ENCODE assay signal across 1 cellular context in the genomic region with DNA sequence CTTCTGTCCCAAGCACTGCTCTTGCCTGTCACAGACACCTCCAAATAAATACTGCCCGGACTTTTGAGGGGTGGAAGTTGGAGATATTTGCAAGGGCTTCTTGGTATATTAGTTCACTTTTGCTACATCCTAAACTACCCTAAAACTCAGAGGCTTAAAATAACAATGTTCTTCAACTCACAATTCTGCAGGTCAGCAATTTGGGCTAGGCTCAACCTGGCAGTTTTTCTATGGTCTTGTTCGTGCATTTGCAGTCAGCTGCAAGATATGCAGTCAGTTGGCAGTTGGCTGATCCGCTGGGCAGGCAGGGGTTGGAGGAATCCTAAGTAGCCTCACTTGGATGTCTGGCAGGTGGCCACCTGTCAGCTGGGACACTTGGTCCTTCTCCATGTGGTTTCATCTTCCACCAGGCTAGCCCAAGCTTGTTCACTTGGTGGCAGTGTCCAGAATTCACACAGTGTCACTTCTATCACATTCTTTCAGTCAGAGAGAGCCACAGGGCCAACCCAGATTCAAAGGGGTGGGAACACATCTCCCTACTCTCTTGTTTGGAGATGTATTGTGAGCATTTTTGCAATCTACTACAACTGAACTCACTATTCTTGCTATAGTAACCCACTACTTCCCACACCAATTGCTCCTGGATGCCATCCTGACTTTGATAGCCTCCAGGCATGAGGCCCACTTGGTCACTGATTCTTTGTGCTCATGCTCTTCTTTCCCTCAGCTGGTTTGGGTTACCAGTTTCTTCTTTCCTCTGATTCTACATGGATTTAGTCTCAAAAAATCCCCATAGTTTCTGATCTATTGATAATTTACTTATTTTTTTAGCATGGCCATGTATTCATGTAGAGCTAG.
TF ChIP-seq lines count a peak whose summit lies in the region.

No MANE protein-coding gene starts in this region.

TF ChIP-seq in K562, 482 proteins besides CTCF, POLR2A, EP300 and RAD21:
- TF ChIP-seq ZNF316 (IDR thresholded peaks at IDR 0.05) (peak; percentile 40), MAFG (tag; conservative IDR thresholded peaks at IDR 0.05) (0 out of 2 replicates have a peak, but pooled peaks have one; percentile 21), ZNF165 (CRISPR knock-in tag; IDR thresholded peaks at IDR 0.05; ENCODE audit: borderline replicate concordance) (no peak), C11orf30 (IDR thresholded peaks at IDR 0.05; ENCODE audit: low read depth) (peak; percentile 46)
- TF ChIP-seq, protein P1, sequence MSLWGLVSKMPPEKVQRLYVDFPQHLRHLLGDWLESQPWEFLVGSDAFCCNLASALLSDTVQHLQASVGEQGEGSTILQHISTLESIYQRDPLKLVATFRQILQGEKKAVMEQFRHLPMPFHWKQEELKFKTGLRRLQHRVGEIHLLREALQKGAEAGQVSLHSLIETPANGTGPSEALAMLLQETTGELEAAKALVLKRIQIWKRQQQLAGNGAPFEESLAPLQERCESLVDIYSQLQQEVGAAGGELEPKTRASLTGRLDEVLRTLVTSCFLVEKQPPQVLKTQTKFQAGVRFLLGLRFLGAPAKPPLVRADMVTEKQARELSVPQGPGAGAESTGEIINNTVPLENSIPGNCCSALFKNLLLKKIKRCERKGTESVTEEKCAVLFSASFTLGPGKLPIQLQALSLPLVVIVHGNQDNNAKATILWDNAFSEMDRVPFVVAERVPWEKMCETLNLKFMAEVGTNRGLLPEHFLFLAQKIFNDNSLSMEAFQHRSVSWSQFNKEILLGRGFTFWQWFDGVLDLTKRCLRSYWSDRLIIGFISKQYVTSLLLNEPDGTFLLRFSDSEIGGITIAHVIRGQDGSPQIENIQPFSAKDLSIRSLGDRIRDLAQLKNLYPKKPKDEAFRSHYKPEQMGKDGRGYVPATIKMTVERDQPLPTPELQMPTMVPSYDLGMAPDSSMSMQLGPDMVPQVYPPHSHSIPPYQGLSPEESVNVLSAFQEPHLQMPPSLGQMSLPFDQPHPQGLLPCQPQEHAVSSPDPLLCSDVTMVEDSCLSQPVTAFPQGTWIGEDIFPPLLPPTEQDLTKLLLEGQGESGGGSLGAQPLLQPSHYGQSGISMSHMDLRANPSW (CRISPR knock-in tag; IDR thresholded peaks at IDR 0.05), result no peak
